In the genomic region with DNA sequence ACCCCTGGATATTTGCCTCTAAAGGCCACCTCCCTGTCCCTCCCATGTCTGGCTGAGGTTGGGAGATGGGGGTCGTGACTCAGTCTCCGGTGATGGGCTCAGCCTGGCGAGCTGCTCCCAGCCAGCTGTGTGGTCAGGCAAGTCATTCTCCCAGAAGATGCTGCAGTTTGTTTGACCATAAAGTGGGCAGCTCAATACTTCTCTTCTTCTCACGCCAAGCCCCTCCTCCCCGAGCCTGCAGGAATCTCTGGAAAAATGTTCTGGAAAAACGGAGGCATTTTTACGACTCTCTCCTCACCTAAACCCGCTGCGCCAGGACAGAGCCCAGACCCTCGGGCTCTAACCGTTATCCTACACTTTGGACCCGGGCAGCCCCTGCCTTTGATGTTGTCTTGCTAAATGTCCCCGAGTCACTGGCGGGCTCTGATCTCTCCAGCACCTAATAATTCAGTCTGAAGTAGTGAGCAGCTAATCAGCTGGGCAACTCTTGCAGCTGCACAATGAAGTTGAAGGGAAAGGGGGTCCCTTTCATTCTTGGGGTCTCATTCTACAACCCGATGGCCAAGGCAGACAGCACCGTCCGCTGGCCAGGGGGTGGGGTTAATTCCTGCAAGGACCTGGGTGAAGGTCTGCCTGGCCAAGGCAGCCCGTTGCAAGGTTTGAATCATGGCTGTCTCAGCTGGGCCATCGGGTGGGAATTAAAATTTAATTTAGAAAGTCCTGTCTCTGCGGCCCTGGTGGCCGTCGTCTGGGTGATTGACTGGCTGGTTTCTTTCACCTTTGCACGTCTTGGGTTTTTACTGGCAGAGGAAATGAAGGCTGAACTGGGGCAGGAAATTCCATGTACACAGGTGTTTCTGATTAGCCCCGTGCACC, we compare ENCODE assay signal across 17 cellular contexts. TPM values are rescaled to one million over a fixed set of nuclear protein-coding genes. Genes with fewer than 3 reads are reported as not detected.
DNase-seq lines count a peak whose midpoint lies in the region; ATAC-seq and TF ChIP-seq lines count a peak whose summit lies in the region.
"Had no signal": no experiment of that assay in that cellular context is flagged by ENCODE, and none has a peak within 500 bp of the region (broad histone marks: within the 10 kb centered on the region; RNA-seq: fewer than 3 reads in every experiment).

No MANE protein-coding gene starts in this region.

- WGBS in esophagus muscularis mucosa = 73% methylated on average over 24 of the region's 24 CpGs
- no CpG with 5 or more reads among the region's 24 CpGs for WGBS in neuronal stem cell (ENCODE audit: extremely low coverage in 2 of 2, insufficient read length in 2 of 2, insufficient replicate concordance in 1 of 2), 2 donors

- H2BK120ac ChIP-seq in neuronal stem cell (ENCODE audit: low read depth, low read length) = no peak overlapping the region

- ATAC-seq in HG03571 (IDR thresholded peaks at IDR 0.05; ENCODE audit: unreplicated experiment) (no peak), GM18867 (IDR thresholded peaks at IDR 0.05; ENCODE audit: unreplicated experiment) (no peak)
- ATAC-seq: HCT116; stimulated activated naive CD8-positive, alpha-beta T cell treated with anti-CD3 and anti-CD28 coated beads, Interleukin-15, Interleukin-2, amounts not matched to agents 100 U/mL and 50 U/mL, for 24 hours had no signal

- DNase-seq in BJ (ENCODE audit: low read depth) = peak; percentile 46
- peak; percentile 9 for DNase-seq in GM10248 (ENCODE audit: extremely low spot score)
- DNase-seq in esophagus muscularis mucosa (ENCODE audit: extremely low spot score) = peak; percentile 83
- DNase-seq in neuronal stem cell (ENCODE audit: low spot score) = no peak
- no peak for DNase-seq in NCI-H1105 (lab: John Stamatoyannopoulos, UW)
- no peak for DNase-seq in DMS79 treated with DMSO at 0.1 percent for 48 hours (lab: John Stamatoyannopoulos, UW)
- DNase-seq: activated CD4-positive, alpha-beta T cell treated with anti-CD3 and anti-CD28 coated beads for 48 hours; activated naive CD4-positive, alpha-beta T cell treated with anti-CD3 and anti-CD28 coated beads, Interleukin-2, amount 10 ng/mL, durations not matched to agents 7 days and 5 days; COR-L47; dermis blood vessel endothelial cell; NCI-H146; stimulated activated naive CD8-positive, alpha-beta T cell treated with anti-CD3 and anti-CD28 coated beads, Interleukin-15, Interleukin-2, amounts not matched to agents 100 U/mL and 50 U/mL, for 24 hours had no signal

- H3K23ac ChIP-seq in neuronal stem cell (ENCODE audit: low read depth, low read length, poor library complexity) = no peak overlapping the region

- CTCF ChIA-PET in BJ (lab: Yijun Ruan, JAX) (interaction anchor here (0.6 to 8.3 kb wide), 5 partner anchors 9 to 117 kb away, joined by 3 to 60 read pairs (median 5); no protein-coding TSS in a partner anchor), GM10248 (lab: Yijun Ruan, JAX) (interaction anchor here (1.8 to 9.2 kb wide), 4 partner anchors 9 to 126 kb away, joined by 4 to 85 read pairs (median 40); no protein-coding TSS in a partner anchor)

- H2AFZ ChIP-seq in neuronal stem cell (ENCODE audit: low read length) = no peak overlapping the region

- H3K79me1 ChIP-seq in neuronal stem cell (ENCODE audit: low read depth, low read length) = no peaks in the 10 kb centered on the region

- H3K4me3 ChIP-seq in BJ (ENCODE audit: low read depth, low read length) (no peak overlapping the region), esophagus muscularis mucosa (no peak overlapping the region), neuronal stem cell (ENCODE audit: low read length in 2 of 2) (no peak overlapping the region)

- H2AK5ac ChIP-seq in neuronal stem cell (ENCODE audit: low read depth, low read length) = peak overlapping the region; percentile 66

- no peak for TF ChIP-seq EP300 in esophagus muscularis mucosa (IDR thresholded peaks at IDR 0.05)

- no peak overlapping the region for H3K14ac ChIP-seq in neuronal stem cell (ENCODE audit: low read length)

- H3K4me1 ChIP-seq in esophagus muscularis mucosa (peaks cover 12 to 23% (median 15%) of the 10 kb centered on the region in 4 donors), neuronal stem cell (ENCODE audit: control insufficient read depth in 2 of 2, insufficient read depth in 1 of 2, low read depth in 1 of 2, low read length in 2 of 2) (no peaks in the 10 kb centered on the region)

- no peak overlapping the region for H4K8ac ChIP-seq in neuronal stem cell (ENCODE audit: low read depth, low read length)

- intact Hi-C loops in esophagus muscularis mucosa (cut with DNase I) = no loop called here

- H3K36me3 ChIP-seq in BJ (ENCODE audit: control insufficient read depth, insufficient read depth, low read length) (no peaks in the 10 kb centered on the region), esophagus muscularis mucosa (no peaks in the 10 kb centered on the region), neuronal stem cell (replicated peaks in 1 of 2; ENCODE audit: control insufficient read depth in 2 of 2, insufficient read depth in 2 of 2, low read length in 2 of 2) (no peaks in the 10 kb centered on the region)

- H3K9ac ChIP-seq in neuronal stem cell (ENCODE audit: low read depth, low read length, poor library complexity) = peak overlapping the region; percentile 24

- peak overlapping the region; percentile 53 for H2BK15ac ChIP-seq in neuronal stem cell (ENCODE audit: low read length)

- TF ChIP-seq POLR2A in esophagus muscularis mucosa (IDR thresholded peaks at IDR 0.05; ENCODE audit: low read depth) = no peak

- no peak overlapping the region for H3K4me2 ChIP-seq in neuronal stem cell (ENCODE audit: insufficient read depth, low read length, poor library complexity, severe bottlenecking)

- POLR2A ChIA-PET in BJ (lab: Charles Lee) = no interaction called here
- POLR2A ChIA-PET in GM10248 (lab: Yijun Ruan, JAX) = no interaction called here

- TF ChIP-seq CTCF in BJ (IDR thresholded peaks at IDR 0.05; ENCODE audit: insufficient read depth, low read depth, low read length) (no peak), GM10248 (IDR thresholded peaks at IDR 0.05; ENCODE audit: control extremely low read depth, extremely low read depth, low read depth, missing control alignments) (no peak), esophagus muscularis mucosa (IDR thresholded peaks at IDR 0.05) (no peak)

- H3K27ac ChIP-seq in esophagus muscularis mucosa (replicated peaks in 1 of 4) = no peak overlapping the region
- no peak overlapping the region for H3K27ac ChIP-seq in neuronal stem cell (replicated peaks; ENCODE audit: low read length)

- H3K4ac ChIP-seq in neuronal stem cell (ENCODE audit: low read length) = no peak overlapping the region

- no peaks in the 10 kb centered on the region for H3K27me3 ChIP-seq in BJ (ENCODE audit: control insufficient read depth, insufficient read depth, low read length)
- H3K27me3 ChIP-seq in esophagus muscularis mucosa = peaks cover 0 to 18% (median 0%) of the 10 kb centered on the region in 4 donors
- H3K27me3 ChIP-seq in neuronal stem cell (ENCODE audit: control insufficient read depth in 3 of 3, insufficient read depth in 3 of 3, low read depth in 1 of 3, low read length in 3 of 3) = peaks cover 0 to under 1% (median 0%) of the 10 kb centered on the region in 3 experiments

- H3K9me3 ChIP-seq in esophagus muscularis mucosa (no peaks in the 10 kb centered on the region), neuronal stem cell (replicated peaks in 1 of 2; ENCODE audit: control insufficient read depth in 2 of 2, insufficient read depth in 1 of 2, low read depth in 1 of 2, low read length in 2 of 2) (no peaks in the 10 kb centered on the region)

- H3K18ac ChIP-seq in neuronal stem cell (ENCODE audit: low read length) = peak overlapping the region; percentile 18

- no peak overlapping the region for H4K91ac ChIP-seq in neuronal stem cell (ENCODE audit: low read depth, low read length, poor library complexity)

- H2BK12ac ChIP-seq in neuronal stem cell (ENCODE audit: low read length) = no peak overlapping the region

- no peak overlapping the region for H2BK5ac ChIP-seq in neuronal stem cell (ENCODE audit: low read length)

RNA-seq across cellular contexts. Expression of gene DCANP1, which starts 12.3 kb away (rescaled TPM):
- not detected in 2 replicates for polyA plus RNA-seq in BJ (2011; rRNA removed)
- polyA minus RNA-seq in BJ (2011; rRNA and poly(A)+ RNA removed) = not detected in 2 replicates
- total RNA-seq in esophagus muscularis mucosa = under 1 TPM in 1 of 4 donors, not detected in 3; 0.26 TPM
- not detected for polyA plus RNA-seq in neuronal stem cell (2013, experiment 1 of 2)
- not detected for polyA plus RNA-seq in neuronal stem cell (2013, experiment 2 of 2)
- total RNA-seq: dermis blood vessel endothelial cell had no signal
- polyA plus RNA-seq: neural cell, urinary bladder had no signal

RNA-seq across cellular contexts. Expression of gene TIFAB, which starts 17.3 kb away (rescaled TPM):
- not detected in 2 replicates for polyA plus RNA-seq in BJ (2011; rRNA removed)
- not detected in 2 replicates for polyA minus RNA-seq in BJ (2011; rRNA and poly(A)+ RNA removed)
- not detected for total RNA-seq in esophagus muscularis mucosa
- not detected for polyA plus RNA-seq in neuronal stem cell (2013, experiment 1 of 2)
- polyA plus RNA-seq in neuronal stem cell (2013, experiment 2 of 2) = not detected
- total RNA-seq: dermis blood vessel endothelial cell had no signal
- polyA plus RNA-seq: neural cell had no signal

RNA-seq across cellular contexts. Expression of gene MACROH2A1, which starts 35.8 kb away (rescaled TPM):
- polyA plus RNA-seq in BJ (2011; rRNA removed) = 84.8 and 96.0 TPM in 2 replicates
- 61.7 and 72.9 TPM in 2 replicates for polyA minus RNA-seq in BJ (2011; rRNA and poly(A)+ RNA removed)
- total RNA-seq in esophagus muscularis mucosa = 100 to 1,000 TPM; 144 to 152 (median 149) TPM
- polyA plus RNA-seq in neuronal stem cell (2013, experiment 1 of 2) = 191 TPM
- polyA plus RNA-seq in neuronal stem cell (2013, experiment 2 of 2) = 193 TPM

Comparison
In these comparisons a context has a peak if more than half of its experiments do, and no peak if none do; other contexts are left out.
1. DNase-seq: peak in BJ (single experiment), GM10248 (single experiment) and esophagus muscularis mucosa (single experiment); none in neuronal stem cell (single experiment), NCI-H1105 (single experiment) and DMS79 treated with DMSO at 0.1 percent for 48 hours (single experiment).